Comparison of ENCODE assay signal across 8 cellular contexts in the genomic region with DNA sequence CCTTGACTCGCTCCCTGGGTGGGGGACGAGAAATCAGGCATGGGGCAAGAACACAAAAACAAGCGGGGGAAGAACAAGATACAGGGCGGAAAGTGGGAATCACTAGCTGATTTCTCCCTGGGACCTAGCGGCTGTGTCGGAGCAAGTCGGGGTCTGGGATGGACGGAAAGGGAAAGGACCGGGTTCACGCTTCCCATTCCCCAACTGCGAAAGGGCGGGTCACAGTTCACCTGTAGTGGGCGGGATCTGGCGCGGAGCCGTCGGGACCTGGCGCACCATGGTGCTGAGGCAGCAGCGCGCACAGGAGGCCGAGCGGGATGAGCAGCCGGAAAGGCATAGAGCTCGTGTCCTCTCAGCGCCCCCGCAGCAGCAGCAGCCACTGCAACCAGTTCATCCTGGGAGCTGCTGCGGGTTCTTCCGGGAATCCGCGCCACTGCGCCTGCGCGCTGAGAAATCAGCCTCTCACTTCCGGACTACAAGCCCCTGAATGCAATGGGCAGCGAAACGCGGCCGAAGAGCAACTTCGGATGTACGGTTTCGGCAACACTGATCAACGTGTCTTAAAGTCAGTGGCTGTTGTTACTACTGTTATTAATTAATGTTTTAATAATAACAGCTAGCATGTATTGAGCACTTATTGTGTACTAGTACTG. TPM values are rescaled to one million over a fixed set of nuclear protein-coding genes. Genes with fewer than 3 reads are reported as not detected.
A peak's percentile ranks its signal among the peaks of the same experiment; 100 is the strongest.
DNase-seq lines count a peak whose midpoint lies in the region; ATAC-seq and TF ChIP-seq lines count a peak whose summit lies in the region.

A gene with protein sequence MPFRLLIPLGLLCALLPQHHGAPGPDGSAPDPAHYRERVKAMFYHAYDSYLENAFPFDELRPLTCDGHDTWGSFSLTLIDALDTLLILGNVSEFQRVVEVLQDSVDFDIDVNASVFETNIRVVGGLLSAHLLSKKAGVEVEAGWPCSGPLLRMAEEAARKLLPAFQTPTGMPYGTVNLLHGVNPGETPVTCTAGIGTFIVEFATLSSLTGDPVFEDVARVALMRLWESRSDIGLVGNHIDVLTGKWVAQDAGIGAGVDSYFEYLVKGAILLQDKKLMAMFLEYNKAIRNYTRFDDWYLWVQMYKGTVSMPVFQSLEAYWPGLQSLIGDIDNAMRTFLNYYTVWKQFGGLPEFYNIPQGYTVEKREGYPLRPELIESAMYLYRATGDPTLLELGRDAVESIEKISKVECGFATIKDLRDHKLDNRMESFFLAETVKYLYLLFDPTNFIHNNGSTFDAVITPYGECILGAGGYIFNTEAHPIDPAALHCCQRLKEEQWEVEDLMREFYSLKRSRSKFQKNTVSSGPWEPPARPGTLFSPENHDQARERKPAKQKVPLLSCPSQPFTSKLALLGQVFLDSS (minus strand): TSS at position 415 of the 653 bp plus-strand sequence. CDS start 78 bp downstream, at position 337.

- H3K4me3 Mint-ChIP-seq in activated naive CD4-positive, alpha-beta T cell treated with anti-CD3 and anti-CD28 coated beads, Interleukin-2, amount 10 ng/mL, durations not matched to agents 7 days and 5 days: peak within 1 kb of the TSS; percentile 86

- no peaks in the 10 kb centered on the region for H3K9me2 ChIP-seq in SK-N-SH

- H3K4me2 ChIP-seq in SK-N-SH: peak within 1 kb of the TSS; percentile 91

- DNase-seq in GM03348 (ENCODE audit: low spot score): peak; percentile 97
- DNase-seq in NCI-H1092 (lab: John Stamatoyannopoulos, UW): peak; percentile 80
- peak; percentile 95 for DNase-seq in SK-N-SH
- peak; percentile 95 for DNase-seq in activated naive CD4-positive, alpha-beta T cell treated with anti-CD3 and anti-CD28 coated beads, Interleukin-2, amount 10 ng/mL, durations not matched to agents 7 days and 5 days
- DNase-seq in germinal center (ENCODE audit: low spot score): peak; percentile 93
- peak; percentile 88 for DNase-seq in non-pigmented ciliary epithelial cell (ENCODE audit: low read depth)
- peak; percentile 64 to 95 (median 87) for DNase-seq in substantia nigra (lab: John Stamatoyannopoulos, UW)

- peaks cover 21% of the 10 kb centered on the region for H3K36me3 Mint-ChIP-seq in activated naive CD4-positive, alpha-beta T cell treated with anti-CD3 and anti-CD28 coated beads, Interleukin-2, amount 10 ng/mL, durations not matched to agents 7 days and 5 days

- peaks cover 0 to 7% of the 10 kb centered on the region in 2 experiments; a peak in 2 of 4 replicates for H3K4me1 ChIP-seq in SK-N-SH (ENCODE audit: control insufficient read depth in 1 of 2, insufficient read depth in 2 of 2, low read depth in 1 of 2, low read length in 1 of 2)

- TF ChIP-seq RAD21 in SK-N-SH (IDR thresholded peaks at IDR 0.05; ENCODE audit: low read length): no peak

- peak in 1 of 2 experiments; percentile 43; a peak in 1 of 4 replicates for TF ChIP-seq EP300 in SK-N-SH (IDR thresholded peaks at IDR 0.05; ENCODE audit: borderline replicate concordance in 1 of 2, low read depth in 1 of 2, low read length in 1 of 2)

- WGBS in SK-N-SH (ENCODE audit: low lambda C conversion rate): under 1% methylated on average over 39 of the region's 42 CpGs

- H3K79me2 ChIP-seq in SK-N-SH (ENCODE audit: insufficient read depth): peaks cover 7% of the 10 kb centered on the region; the same call in 1 of the 2 replicates

- peak within 1 kb of the TSS; percentile 68 for H3K9ac ChIP-seq in SK-N-SH

- H3K9me3 Mint-ChIP-seq in activated naive CD4-positive, alpha-beta T cell treated with anti-CD3 and anti-CD28 coated beads, Interleukin-2, amount 10 ng/mL, durations not matched to agents 7 days and 5 days: no peaks in the 10 kb centered on the region

- H3K4me1 Mint-ChIP-seq in activated naive CD4-positive, alpha-beta T cell treated with anti-CD3 and anti-CD28 coated beads, Interleukin-2, amount 10 ng/mL, durations not matched to agents 7 days and 5 days: peaks cover 36% of the 10 kb centered on the region

- H3K27me3 ChIP-seq in SK-N-SH (ENCODE audit: insufficient read depth): no peaks in the 10 kb centered on the region

- peak within 1 kb of the TSS; percentile 90 for H3K27ac Mint-ChIP-seq in activated naive CD4-positive, alpha-beta T cell treated with anti-CD3 and anti-CD28 coated beads, Interleukin-2, amount 10 ng/mL, durations not matched to agents 7 days and 5 days

- no peaks in the 10 kb centered on the region for H3F3A ChIP-seq in SK-N-SH (replicated peaks; ENCODE audit: insufficient read depth)

- H3K36me3 ChIP-seq in SK-N-SH (replicated peaks in 1 of 2; ENCODE audit: control insufficient read depth in 1 of 2, insufficient read depth in 2 of 2, low read length in 1 of 2): peaks cover 3 to 8% of the 10 kb centered on the region in 2 experiments

- H3K4me3 ChIP-seq in SK-N-SH (ENCODE audit: low read depth in 2 of 2, low read length in 1 of 2): peak within 1 kb of the TSS; percentile 89 to 94

- H3K27me3 Mint-ChIP-seq in activated naive CD4-positive, alpha-beta T cell treated with anti-CD3 and anti-CD28 coated beads, Interleukin-2, amount 10 ng/mL, durations not matched to agents 7 days and 5 days: no peaks in the 10 kb centered on the region

- POLR2A ChIA-PET in SK-N-SH (lab: Yijun Ruan, JAX): interaction anchor here (0.6 to 2.9 kb wide), 6 partner anchors 19 to 355 kb away, joined by 3 to 9 read pairs (median 4); a partner anchor contains a TSS

- H3K9me3 ChIP-seq in SK-N-SH: no peaks in the 10 kb centered on the region

- no peak for TF ChIP-seq CTCF in SK-N-SH (IDR thresholded peaks at IDR 0.05)

- ATAC-seq in HG02571 (IDR thresholded peaks at IDR 0.05; ENCODE audit: unreplicated experiment): peak; percentile 76

- peak within 1 kb of the TSS; percentile 95 for H2AFZ ChIP-seq in SK-N-SH (ENCODE audit: low read depth)

- H3K27ac ChIP-seq in SK-N-SH (ENCODE audit: low read depth in 2 of 2, low read length in 1 of 2) (peak within 1 kb of the TSS; percentile 64 to 80), substantia nigra (ENCODE audit: low read depth, low read length, poor library complexity, severe bottlenecking) (peak within 1 kb of the TSS; percentile 88)

- CTCF ChIA-PET in SK-N-SH (lab: Yijun Ruan, JAX): interaction anchor here (0.6 to 4.3 kb wide), 12 partner anchors 20 to 523 kb away, joined by 3 to 51 read pairs (median 4); a partner anchor contains a TSS
- CTCF ChIA-PET in activated naive CD4-positive, alpha-beta T cell treated with anti-CD3 and anti-CD28 coated beads, Interleukin-2, amount 10 ng/mL, durations not matched to agents 7 days and 5 days (lab: Charles Lee): interaction anchor here (1.0 to 5.0 kb wide), 6 partner anchors 51 to 298 kb away, joined by 3 to 57 read pairs (median 5); a partner anchor contains a TSS

- no peaks in the 10 kb centered on the region for H4K20me1 ChIP-seq in SK-N-SH (ENCODE audit: insufficient read depth)

TF ChIP-seq in SK-N-SH, 30 proteins besides CTCF, POLR2A, EP300 and RAD21:
- TF ChIP-seq, protein P1, sequence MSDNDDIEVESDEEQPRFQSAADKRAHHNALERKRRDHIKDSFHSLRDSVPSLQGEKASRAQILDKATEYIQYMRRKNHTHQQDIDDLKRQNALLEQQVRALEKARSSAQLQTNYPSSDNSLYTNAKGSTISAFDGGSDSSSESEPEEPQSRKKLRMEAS (IDR thresholded peaks at IDR 0.05; ENCODE audit: low read depth): 0 out of 2 replicates have a peak, but pooled peaks have one; percentile 54
- peak; percentile 74 for TF ChIP-seq GABPA (IDR thresholded peaks at IDR 0.05; ENCODE audit: low read depth)
- TF ChIP-seq NRF1 (IDR thresholded peaks at IDR 0.05; ENCODE audit: low read depth, low read length): peak; percentile 87
- peak; percentile 80 for TF ChIP-seq POLR2AphosphoS5 (IDR thresholded peaks at IDR 0.05; ENCODE audit: low read depth, low read length)
- TF ChIP-seq TAF1 (IDR thresholded peaks at IDR 0.05; ENCODE audit: borderline replicate concordance, low read depth, low read length): peak; percentile 54
- TF ChIP-seq TEAD4 (IDR thresholded peaks at IDR 0.05; ENCODE audit: borderline replicate concordance, insufficient read depth): no peak
- TF ChIP-seq FOXJ3 (CRISPR knock-in tag; IDR thresholded peaks at IDR 0.05): peak; percentile 66; the same call in 1 of the 2 replicates
- TF ChIP-seq SIN3A (IDR thresholded peaks at IDR 0.05; ENCODE audit: borderline replicate concordance, low read depth, low read length): 0 out of 2 replicates have a peak, but pooled peaks have one; percentile 28
- peak; percentile 77 for TF ChIP-seq CHD2 (IDR thresholded peaks at IDR 0.05; ENCODE audit: low read length, partially characterized antibody)
- no peak for TF ChIP-seq EZH2phosphoT487 (IDR thresholded peaks at IDR 0.05; ENCODE audit: borderline replicate concordance, low read depth)
- peak; percentile 100 for TF ChIP-seq ELF1 (IDR thresholded peaks at IDR 0.05)
- TF ChIP-seq MXI1 (IDR thresholded peaks at IDR 0.05; ENCODE audit: low read depth, low read length): peak; percentile 90
- TF ChIP-seq FOXM1 (IDR thresholded peaks at IDR 0.05; ENCODE audit: low read depth): no peak
TF ChIP-seq in SK-N-SH: peak in this region for 10.

RNA-seq across cellular contexts. Expression of the gene that starts here (rescaled TPM):
- polyA plus RNA-seq in SK-N-SH (2012; rRNA removed): 30.4 and 34.3 TPM in 2 replicates
- 24.8 and 32.3 TPM in 2 replicates for polyA plus RNA-seq in SK-N-SH (2012; cell fraction: cytosol; rRNA removed)
- polyA plus RNA-seq in SK-N-SH (2012; cell fraction: nucleus; rRNA removed): 25.4 and 29.8 TPM in 2 replicates

Comparison
In these comparisons a context has a peak if more than half of its experiments do, and no peak if none do; other contexts are left out.
1. Peak in every context shown above with its lines: DNase-seq, ATAC-seq, H3K4me3 ChIP-seq and H3K27ac ChIP-seq.